1 cellular context compared by ENCODE assay signal in the genomic region with DNA sequence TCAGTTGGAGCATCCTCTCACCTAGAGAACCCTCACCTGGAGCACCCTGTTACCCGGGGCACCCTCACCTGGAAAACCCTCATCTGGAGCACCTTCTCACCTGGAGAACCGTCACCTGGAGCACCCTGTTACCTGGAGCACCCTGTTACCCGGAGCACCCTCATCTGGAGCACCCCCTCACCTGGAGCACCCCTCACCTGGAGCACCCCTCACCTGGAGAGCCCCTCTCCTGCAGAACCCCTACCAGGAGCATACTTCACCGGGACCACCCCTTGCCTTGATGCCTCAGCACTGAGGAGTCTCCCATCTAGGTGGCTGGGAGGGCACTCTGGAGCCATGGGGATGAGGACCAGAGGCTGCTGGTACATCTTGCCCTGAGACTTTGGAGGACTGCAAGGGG.
A peak's percentile ranks its signal among the peaks of the same experiment; 100 is the strongest.
TF ChIP-seq lines count a peak whose summit lies in the region.

No MANE protein-coding gene starts in this region.

TF ChIP-seq in GM12878, 131 proteins besides CTCF, POLR2A, EP300 and RAD21:
- TF ChIP-seq NFXL1 (IDR thresholded peaks at IDR 0.05; ENCODE audit: borderline replicate concordance): 0 out of 2 replicates have a peak, but pooled peaks have one; percentile 83
- no peak for TF ChIP-seq CBX5 (IDR thresholded peaks at IDR 0.05; ENCODE audit: low read depth)
- TF ChIP-seq HDGF (IDR thresholded peaks at IDR 0.05): no peak
- TF ChIP-seq ASH2L (IDR thresholded peaks at IDR 0.05; ENCODE audit: borderline replicate concordance, low read depth): no peak
- TF ChIP-seq, protein P1, sequence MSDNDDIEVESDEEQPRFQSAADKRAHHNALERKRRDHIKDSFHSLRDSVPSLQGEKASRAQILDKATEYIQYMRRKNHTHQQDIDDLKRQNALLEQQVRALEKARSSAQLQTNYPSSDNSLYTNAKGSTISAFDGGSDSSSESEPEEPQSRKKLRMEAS (IDR thresholded peaks at IDR 0.05; ENCODE audit: low read depth, low read length): no peak
